In the genomic region with DNA sequence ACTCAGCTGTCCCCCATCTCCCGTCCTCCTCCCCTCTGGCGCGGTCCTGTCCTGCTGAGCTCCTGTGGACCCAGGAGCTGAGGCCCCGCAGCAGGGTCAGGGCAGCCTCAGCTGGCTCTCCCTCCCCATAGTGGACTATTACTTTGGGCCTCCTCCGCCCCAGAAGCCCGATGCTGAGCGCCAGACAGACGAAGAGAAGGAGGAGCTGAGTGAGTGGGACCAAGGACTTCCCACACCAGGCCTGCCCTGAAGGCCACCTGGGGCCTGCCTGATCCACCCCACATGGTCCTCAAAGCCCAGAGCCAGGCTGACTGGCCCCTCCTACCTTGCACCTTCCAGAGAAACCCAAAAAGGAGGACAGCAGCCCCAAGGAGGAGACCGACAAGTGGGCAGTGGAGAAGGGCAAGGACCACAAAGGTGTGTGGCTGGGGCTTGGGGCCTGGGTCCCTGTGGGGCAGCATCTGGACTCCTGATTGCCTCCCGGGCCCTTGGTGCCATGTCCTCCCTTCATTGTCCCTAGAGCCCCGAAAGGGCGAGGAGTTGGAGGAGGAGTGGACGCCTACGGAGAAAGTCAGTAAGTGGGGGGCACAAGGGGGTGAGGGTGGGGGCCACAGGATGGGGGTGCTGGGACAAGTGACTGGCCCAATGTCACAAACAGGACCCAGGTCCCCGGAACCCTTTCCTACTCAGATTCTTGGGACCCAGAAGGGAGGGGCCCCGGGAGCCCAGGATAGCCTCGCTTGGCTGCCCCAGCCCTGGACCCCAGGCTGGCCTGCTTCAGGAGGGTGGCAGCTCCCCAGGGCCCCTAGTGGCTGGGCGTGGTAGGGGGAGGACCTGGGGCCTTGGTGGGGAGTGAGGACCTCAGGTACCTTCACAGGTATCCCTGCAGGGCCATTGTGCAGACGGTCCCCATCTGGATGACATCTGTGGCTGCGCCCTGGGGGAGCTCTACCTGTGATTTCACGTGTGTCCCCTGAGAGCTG, we compare ENCODE assay signal across 21 cellular contexts. TPM values are rescaled to one million over a fixed set of nuclear protein-coding genes. Genes with fewer than 3 reads are reported as not detected.
A peak's percentile ranks its signal among the peaks of the same experiment; 100 is the strongest.
DNase-seq lines count a peak whose midpoint lies in the region; ATAC-seq, FAIRE-seq and TF ChIP-seq lines count a peak whose summit lies in the region.
"Had no signal": no experiment of that assay in that cellular context is flagged by ENCODE, and none has a peak within 500 bp of the region (broad histone marks: within the 10 kb centered on the region; RNA-seq: fewer than 3 reads in every experiment).

No MANE protein-coding gene starts in this region.

- 46% methylated on average over 12 of the region's 21 CpGs for WGBS in HepG2 (ENCODE audit: low lambda C conversion rate)
- 80% methylated on average over 2 of the region's 21 CpGs for WGBS in right lobe of liver (ENCODE audit: insufficient coverage, low coverage, low lambda C conversion rate, missing lambda C conversion rate)
- 42 to 83% methylated on average over 2 to 6 of the region's 21 CpGs for WGBS in esophagus squamous epithelium, 2 donors

- intact Hi-C loops in HepG2 (cut with micrococcal nuclease; ENCODE audit: unreplicated experiment) (no loop called here), right lobe of liver (cut with DNase I) (no loop called here), esophagus squamous epithelium (cut with DNase I) (no loop called here), vagina (cut with DNase I) (no loop called here)

- H3K4me1 ChIP-seq in HepG2 (ENCODE audit: insufficient read depth, low read length) (no peaks in the 10 kb centered on the region), right lobe of liver (no peaks in the 10 kb centered on the region), Loucy (ENCODE audit: insufficient read depth, low read length, poor library complexity, severe bottlenecking) (peaks cover 18% of the 10 kb centered on the region), esophagus squamous epithelium (peaks cover 0 to 74% (median 29%) of the 10 kb centered on the region in 3 donors), vagina (peaks cover 28% of the 10 kb centered on the region)
- H3K4me1 ChIP-seq in effector memory CD4-positive, alpha-beta T cell (ENCODE audit: control insufficient read depth, insufficient read depth, low read length, poor library complexity, severe bottlenecking) = peaks cover 7% of the 10 kb centered on the region

- no peaks in the 10 kb centered on the region for H3F3A ChIP-seq in Loucy (ENCODE audit: low read depth)

- BruUV-seq in HepG2 (replicated peaks; lab: Mats Ljungman, UMichigan) = no TSS peak

- ATAC-seq in HepG2 (peak; percentile 43), right lobe of liver (no peak)
- ATAC-seq: stimulated activated memory B cell treated with anti-CD40 and anti-IgM and Interleukin-4, amounts not matched to agents 10 μg/mL and 1 μg/mL and 100 μg/mL, for 72 hours had no signal

- H3K27me3 ChIP-seq in HepG2 (ENCODE audit: control insufficient read depth in 1 of 2, insufficient read depth in 2 of 2, low read length in 2 of 2) (peaks cover 10 to 35% of the 10 kb centered on the region in 2 experiments; a peak in 4 of 5 replicates), right lobe of liver (no peaks in the 10 kb centered on the region), Loucy (ENCODE audit: insufficient read depth, low read length, poor library complexity, severe bottlenecking) (no peaks in the 10 kb centered on the region), esophagus squamous epithelium (peaks cover 0 to 20% (median 0%) of the 10 kb centered on the region in 4 donors), vagina (no peaks in the 10 kb centered on the region)
- peaks cover 2% of the 10 kb centered on the region for H3K27me3 ChIP-seq in effector memory CD4-positive, alpha-beta T cell (replicated peaks; ENCODE audit: control insufficient read depth, insufficient read depth, low read length, poor library complexity, severe bottlenecking)
- H3K27me3 ChIP-seq: esophagus muscularis mucosa, ovary had no signal

- H4K20me1 ChIP-seq in HepG2 (ENCODE audit: insufficient read depth, low read length) = no peaks in the 10 kb centered on the region
- peaks cover 34% of the 10 kb centered on the region for H4K20me1 ChIP-seq in Loucy (ENCODE audit: insufficient read depth, low read length, poor library complexity, severe bottlenecking)

- in situ Hi-C loops in HepG2 (cut with HindIII; ENCODE audit: extremely low pct_ligation_motif_present, low pct_unique_long_range_greater_than_20kb) = no loop called here

- H2AFZ ChIP-seq in HepG2 (ENCODE audit: low read length) (no peak overlapping the region), Loucy (ENCODE audit: low read length) (no peak overlapping the region)

- POLR2A ChIA-PET in HepG2 (lab: Yijun Ruan, JAX) (interaction anchor here (2.3 kb wide), 1 partner anchor 8 kb away, joined by 5 read pairs; no protein-coding TSS in a partner anchor), RWPE1 (lab: Yijun Ruan, JAX; ENCODE audit: low non-redundant PET) (no interaction called here)

- TF ChIP-seq EP300 in HepG2 (IDR thresholded peaks at IDR 0.05; ENCODE audit: low read depth in 2 of 2, low read length in 2 of 2) (no peak), HepG2 (CRISPR knock-in tag; IDR thresholded peaks at IDR 0.05; ENCODE audit: borderline replicate concordance) (no peak)

- TF ChIP-seq RAD21 in HepG2 (CRISPR knock-in tag; IDR thresholded peaks at IDR 0.05) = no peak

- TF ChIP-seq POLR2A in HepG2 (IDR thresholded peaks at IDR 0.05; ENCODE audit: insufficient read depth in 1 of 2, low read depth in 2 of 2, low read length in 2 of 2) (no peak), right lobe of liver (IDR thresholded peaks at IDR 0.05) (no peak), esophagus squamous epithelium (IDR thresholded peaks at IDR 0.05) (no peak), vagina (IDR thresholded peaks at IDR 0.05) (no peak)

- H3K27ac ChIP-seq in HepG2 (ENCODE audit: extremely low read length, insufficient read depth, low read length) (no peak overlapping the region), right lobe of liver (no peak overlapping the region), esophagus squamous epithelium (peak overlapping the region in 3 of 4 donors; percentile 9 to 92 (median 91)), vagina (peak overlapping the region; percentile 98), RWPE1 (no peak overlapping the region)
- H3K27ac ChIP-seq in effector memory CD4-positive, alpha-beta T cell (ENCODE audit: insufficient read depth, low read length, poor library complexity, severe bottlenecking) = no peak overlapping the region
- H3K27ac ChIP-seq: SK-N-MC had no signal

- H3K9ac ChIP-seq in HepG2 (ENCODE audit: insufficient read depth, low read depth, low read length) (no peak overlapping the region), Loucy (ENCODE audit: low read depth, low read length, poor library complexity, severe bottlenecking) (no peak overlapping the region)

- H3K9me2 ChIP-seq in Loucy (replicated peaks; ENCODE audit: low read depth, low read length) = no peaks in the 10 kb centered on the region

- H3K79me2 ChIP-seq in HepG2 (ENCODE audit: insufficient read depth, low read length) (no peaks in the 10 kb centered on the region), Loucy (ENCODE audit: insufficient read depth, low read length) (peaks cover 50% of the 10 kb centered on the region)

- CTCF ChIA-PET in HepG2 (lab: Yijun Ruan, JAX; ENCODE audit: low intra/inter-chr PET ratio, low total read pairs) (no interaction called here), RWPE1 (lab: Yijun Ruan, JAX) (no interaction called here)

- no peak for FAIRE-seq in HepG2 (lab: Jason Lieb, UNC)

- H3K9me3 ChIP-seq in HepG2 (ENCODE audit: low read length) (no peaks in the 10 kb centered on the region), right lobe of liver (no peaks in the 10 kb centered on the region), Loucy (ENCODE audit: insufficient read depth, low read depth, low read length) (no peaks in the 10 kb centered on the region), esophagus squamous epithelium (no peaks in the 10 kb centered on the region), vagina (no peaks in the 10 kb centered on the region)
- no peaks in the 10 kb centered on the region for H3K9me3 ChIP-seq in effector memory CD4-positive, alpha-beta T cell (ENCODE audit: control insufficient read depth, low read length)
- H3K9me3 ChIP-seq: esophagus muscularis mucosa, ovary had no signal

- TF ChIP-seq CTCF in HepG2 (CRISPR knock-in tag; IDR thresholded peaks at IDR 0.05) (no peak), right lobe of liver (IDR thresholded peaks at IDR 0.05) (no peak), Loucy (conservative IDR thresholded peaks at IDR 0.05; ENCODE audit: low read length) (peak; percentile 40; the same call in 1 of the 2 replicates), esophagus squamous epithelium (IDR thresholded peaks at IDR 0.05) (no peak), vagina (IDR thresholded peaks at IDR 0.05) (no peak), RWPE1 (conservative IDR thresholded peaks at IDR 0.05; ENCODE audit: low read depth) (no peak)

- no peak for DNase-seq in HepG2 (ENCODE audit: low spot score)
- no peak for DNase-seq in right lobe of liver
- no peak for DNase-seq in esophagus squamous epithelium (lab: John Stamatoyannopoulos, UW)
- DNase-seq in vagina (ENCODE audit: extremely low spot score in 2 of 2) = no peak
- DNase-seq in RWPE1 (ENCODE audit: low spot score) = no peak
- no peak for DNase-seq in effector memory CD4-positive, alpha-beta T cell
- DNase-seq in NCI-H1417 (lab: John Stamatoyannopoulos, UW) = no peak
- DNase-seq: activated gamma-delta T cell, DMS 273 treated with DMSO at 0.1 percent for 48 hours, head of caudate nucleus, kidney glomerular epithelial cell, NCI-H187 treated with DMSO at 0.1 percent for 48 hours, NCI-H510A treated with DMSO at 0.1 percent for 48 hours, ovary had no signal

- H3K4me3 ChIP-seq in HepG2 (replicated peaks in 1 of 3; ENCODE audit: insufficient read depth in 1 of 3, low read depth in 2 of 3, low read length in 3 of 3) (no peak overlapping the region), right lobe of liver (no peak overlapping the region), Loucy (ENCODE audit: low read length, poor library complexity, severe bottlenecking) (no peak overlapping the region), esophagus squamous epithelium (no peak overlapping the region), vagina (no peak overlapping the region)
- H3K4me3 ChIP-seq in effector memory CD4-positive, alpha-beta T cell (ENCODE audit: insufficient read depth, low read depth, low read length, poor library complexity, severe bottlenecking) = no peak overlapping the region
- H3K4me3 ChIP-seq: esophagus muscularis mucosa, ovary, SK-N-MC, skin epidermis had no signal

- H3K36me3 ChIP-seq in HepG2 (replicated peaks in 1 of 2; ENCODE audit: control insufficient read depth in 1 of 2, insufficient read depth in 2 of 2, low read length in 2 of 2) = no peaks in the 10 kb centered on the region
- no peaks in the 10 kb centered on the region for H3K36me3 ChIP-seq in right lobe of liver
- peaks cover 31% of the 10 kb centered on the region; the same call in 1 of the 2 replicates for H3K36me3 ChIP-seq in Loucy (ENCODE audit: insufficient read depth, low read length)
- peaks cover 0 to 67% (median 5%) of the 10 kb centered on the region in 3 donors for H3K36me3 ChIP-seq in esophagus squamous epithelium
- H3K36me3 ChIP-seq in vagina = peaks cover 0 to 67% of the 10 kb centered on the region in 2 donors
- H3K36me3 ChIP-seq in effector memory CD4-positive, alpha-beta T cell (ENCODE audit: control insufficient read depth, insufficient read depth, low read length) = no peaks in the 10 kb centered on the region
- H3K36me3 ChIP-seq: ovary had no signal

- H3K4me2 ChIP-seq in HepG2 (ENCODE audit: low read depth, low read length) (no peak overlapping the region), Loucy (ENCODE audit: low read depth, low read length, poor library complexity, severe bottlenecking) (peak overlapping the region; percentile 91)

RNA-seq across cellular contexts. Expression of a gene that starts 4.9 kb away (rescaled TPM):
- 0.22 TPM in 1 of 2 replicates, not detected in the other for total RNA-seq in HepG2 (2016; rRNA removed; fragmentation: Illumina TruSeq; extraction: Trizol)
- total RNA-seq in HepG2 (2016; cell fraction: cytosol; rRNA removed; fragmentation: Illumina TruSeq; extraction: Trizol; ENCODE audit: low read depth) = not detected in 2 replicates
- total RNA-seq in HepG2 (2016; cell fraction: insoluble cytoplasmic fraction; rRNA removed; fragmentation: Illumina TruSeq; extraction: Trizol) = 0.04 TPM in 1 of 2 replicates, not detected in the other
- total RNA-seq in HepG2 (2016; cell fraction: membrane; rRNA removed; fragmentation: Illumina TruSeq; extraction: Trizol) = not detected in 2 replicates
- total RNA-seq in HepG2 (2016; cell fraction: nucleus; rRNA removed; fragmentation: Illumina TruSeq; extraction: Trizol) = not detected in 2 replicates
- 0.55 and 0.81 TPM in 2 replicates for polyA plus RNA-seq in HepG2 (2011; rRNA removed)
- polyA plus RNA-seq in HepG2 (2011; cell fraction: cytosol; rRNA removed) = 0.15 and 0.27 TPM in 2 replicates
- polyA plus RNA-seq in HepG2 (2011; cell fraction: nucleus; rRNA removed) = 6.7 and 6.8 TPM in 2 replicates
- polyA plus RNA-seq in HepG2 (2012) = 0.96 and 1.3 TPM in 2 replicates
- not detected in 2 replicates for polyA plus RNA-seq in HepG2 (2016; cell fraction: cytosol; fragmentation: Illumina TruSeq; extraction: Trizol; ENCODE audit: low read depth)
- not detected in 2 replicates for polyA plus RNA-seq in HepG2 (2016; cell fraction: insoluble cytoplasmic fraction; fragmentation: Illumina TruSeq; extraction: Trizol; ENCODE audit: low read depth)
- not detected in 2 replicates for polyA plus RNA-seq in HepG2 (2016; cell fraction: membrane; fragmentation: Illumina TruSeq; extraction: Trizol; ENCODE audit: low read depth)
- 0.29 and 0.89 TPM in 2 replicates for polyA plus RNA-seq in HepG2 (2016; cell fraction: nucleus; fragmentation: Illumina TruSeq; extraction: Trizol; ENCODE audit: insufficient read depth, low read depth)
- polyA minus RNA-seq in HepG2 (2011; rRNA and poly(A)+ RNA removed; ENCODE audit: low replicate concordance) = 0.14 TPM in 1 of 2 replicates, not detected in the other
- 0.18 and 0.79 TPM in 2 replicates for polyA minus RNA-seq in HepG2 (2011; cell fraction: cytosol; rRNA and poly(A)+ RNA removed)
- polyA minus RNA-seq in HepG2 (2011; cell fraction: nucleus; rRNA and poly(A)+ RNA removed) = 0.37 and 0.64 TPM in 2 replicates
- 10 to 100 TPM in 4 of 6 experiments, 1 to 10 TPM in 2; 7.8 to 37.8 (median 14.3) TPM for total RNA-seq in right lobe of liver
- total RNA-seq in esophagus squamous epithelium = 10 to 100 TPM in 2 of 4 donors, 1 to 10 TPM in 2; 4.6 to 83.9 (median 25.2) TPM
- 321 TPM for total RNA-seq in vagina
- total RNA-seq: HT-29 had no signal

RNA-seq across cellular contexts. Expression of a gene that starts 14.3 kb away (rescaled TPM):
- total RNA-seq in HepG2 (2016; rRNA removed; fragmentation: Illumina TruSeq; extraction: Trizol) (87.6 and 98.8 TPM in 2 replicates), right lobe of liver (10 to 100 TPM; 36.4 to 73.4 (median 57.3) TPM), esophagus squamous epithelium (100 to 1,000 TPM in 1 of 4 donors, 10 to 100 TPM in 3; 71.2 to 164 (median 89.5) TPM), vagina (42.0 TPM)
- total RNA-seq in HepG2 (2016; cell fraction: cytosol; rRNA removed; fragmentation: Illumina TruSeq; extraction: Trizol; ENCODE audit: low read depth) = 118 and 152 TPM in 2 replicates
- total RNA-seq in HepG2 (2016; cell fraction: insoluble cytoplasmic fraction; rRNA removed; fragmentation: Illumina TruSeq; extraction: Trizol) = 74.7 and 95.4 TPM in 2 replicates
- total RNA-seq in HepG2 (2016; cell fraction: membrane; rRNA removed; fragmentation: Illumina TruSeq; extraction: Trizol) = 139 and 187 TPM in 2 replicates
- 49.1 and 55.1 TPM in 2 replicates for total RNA-seq in HepG2 (2016; cell fraction: nucleus; rRNA removed; fragmentation: Illumina TruSeq; extraction: Trizol)
- 86.7 and 95.1 TPM in 2 replicates for polyA plus RNA-seq in HepG2 (2011; rRNA removed)
- polyA plus RNA-seq in HepG2 (2011; cell fraction: cytosol; rRNA removed) = 65.5 and 120 TPM in 2 replicates
- polyA plus RNA-seq in HepG2 (2011; cell fraction: nucleus; rRNA removed) = 88.2 and 88.7 TPM in 2 replicates
- 64.0 and 65.2 TPM in 2 replicates for polyA plus RNA-seq in HepG2 (2012)
- 134 and 181 TPM in 2 replicates for polyA plus RNA-seq in HepG2 (2016; cell fraction: cytosol; fragmentation: Illumina TruSeq; extraction: Trizol; ENCODE audit: low read depth)
- 104 and 131 TPM in 2 replicates for polyA plus RNA-seq in HepG2 (2016; cell fraction: insoluble cytoplasmic fraction; fragmentation: Illumina TruSeq; extraction: Trizol; ENCODE audit: low read depth)
- 176 and 207 TPM in 2 replicates for polyA plus RNA-seq in HepG2 (2016; cell fraction: membrane; fragmentation: Illumina TruSeq; extraction: Trizol; ENCODE audit: low read depth)
- polyA plus RNA-seq in HepG2 (2016; cell fraction: nucleus; fragmentation: Illumina TruSeq; extraction: Trizol; ENCODE audit: insufficient read depth, low read depth) = 104 and 121 TPM in 2 replicates
- polyA minus RNA-seq in HepG2 (2011; rRNA and poly(A)+ RNA removed; ENCODE audit: low replicate concordance) = 82.4 and 267 TPM in 2 replicates
- 16.1 and 23.4 TPM in 2 replicates for polyA minus RNA-seq in HepG2 (2011; cell fraction: cytosol; rRNA and poly(A)+ RNA removed)
- 22.9 TPM in 2 replicates for polyA minus RNA-seq in HepG2 (2011; cell fraction: nucleus; rRNA and poly(A)+ RNA removed)

RNA-seq across cellular contexts. Expression of a gene that starts 26.7 kb away (rescaled TPM):
- total RNA-seq in HepG2 (2016; rRNA removed; fragmentation: Illumina TruSeq; extraction: Trizol) (2.4 and 5.2 TPM in 2 replicates), right lobe of liver (10 to 100 TPM in 5 of 6 experiments, 1 to 10 TPM in 1; 8.7 to 22.9 (median 14.6) TPM), esophagus squamous epithelium (10 to 100 TPM; 24.1 to 45.9 (median 24.8) TPM), vagina (31.4 TPM)
- total RNA-seq in HepG2 (2016; cell fraction: cytosol; rRNA removed; fragmentation: Illumina TruSeq; extraction: Trizol; ENCODE audit: low read depth) = 1.4 and 2.1 TPM in 2 replicates
- total RNA-seq in HepG2 (2016; cell fraction: insoluble cytoplasmic fraction; rRNA removed; fragmentation: Illumina TruSeq; extraction: Trizol) = 2.6 and 4.6 TPM in 2 replicates
- total RNA-seq in HepG2 (2016; cell fraction: membrane; rRNA removed; fragmentation: Illumina TruSeq; extraction: Trizol) = 2.7 and 2.8 TPM in 2 replicates
- 7.3 and 9.5 TPM in 2 replicates for total RNA-seq in HepG2 (2016; cell fraction: nucleus; rRNA removed; fragmentation: Illumina TruSeq; extraction: Trizol)
- polyA plus RNA-seq in HepG2 (2011; rRNA removed) = 5.4 and 6.6 TPM in 2 replicates
- polyA plus RNA-seq in HepG2 (2011; cell fraction: cytosol; rRNA removed) = 2.2 and 3.1 TPM in 2 replicates
- 30.4 and 31.3 TPM in 2 replicates for polyA plus RNA-seq in HepG2 (2011; cell fraction: nucleus; rRNA removed)
- polyA plus RNA-seq in HepG2 (2012) = 4.0 and 4.2 TPM in 2 replicates
- 1.0 and 1.4 TPM in 2 replicates for polyA plus RNA-seq in HepG2 (2016; cell fraction: cytosol; fragmentation: Illumina TruSeq; extraction: Trizol; ENCODE audit: low read depth)
- 1.9 and 2.4 TPM in 2 replicates for polyA plus RNA-seq in HepG2 (2016; cell fraction: insoluble cytoplasmic fraction; fragmentation: Illumina TruSeq; extraction: Trizol; ENCODE audit: low read depth)
- polyA plus RNA-seq in HepG2 (2016; cell fraction: membrane; fragmentation: Illumina TruSeq; extraction: Trizol; ENCODE audit: low read depth) = 1.9 and 2.2 TPM in 2 replicates
- polyA plus RNA-seq in HepG2 (2016; cell fraction: nucleus; fragmentation: Illumina TruSeq; extraction: Trizol; ENCODE audit: insufficient read depth, low read depth) = 20.1 and 20.6 TPM in 2 replicates
- polyA minus RNA-seq in HepG2 (2011; rRNA and poly(A)+ RNA removed; ENCODE audit: low replicate concordance) = 11.8 and 14.8 TPM in 2 replicates
- 3.9 and 5.2 TPM in 2 replicates for polyA minus RNA-seq in HepG2 (2011; cell fraction: cytosol; rRNA and poly(A)+ RNA removed)
- polyA minus RNA-seq in HepG2 (2011; cell fraction: nucleus; rRNA and poly(A)+ RNA removed) = 17.9 and 18.9 TPM in 2 replicates

RNA-seq across cellular contexts. Expression of a gene that starts 32.1 kb away (rescaled TPM):
- total RNA-seq in HepG2 (2016; rRNA removed; fragmentation: Illumina TruSeq; extraction: Trizol) (1.7 and 1.8 TPM in 2 replicates), right lobe of liver (1 to 10 TPM in 1 of 6 experiments, not detected in 5; 2.0 TPM), esophagus squamous epithelium (not detected), vagina (not detected)
- total RNA-seq in HepG2 (2016; cell fraction: cytosol; rRNA removed; fragmentation: Illumina TruSeq; extraction: Trizol; ENCODE audit: low read depth) = 0.62 TPM in 1 of 2 replicates, not detected in the other
- 0.56 and 1.0 TPM in 2 replicates for total RNA-seq in HepG2 (2016; cell fraction: insoluble cytoplasmic fraction; rRNA removed; fragmentation: Illumina TruSeq; extraction: Trizol)
- 0.34 TPM in 1 of 2 replicates, not detected in the other for total RNA-seq in HepG2 (2016; cell fraction: membrane; rRNA removed; fragmentation: Illumina TruSeq; extraction: Trizol)
- total RNA-seq in HepG2 (2016; cell fraction: nucleus; rRNA removed; fragmentation: Illumina TruSeq; extraction: Trizol) = not detected in 2 replicates
- not detected in 2 replicates for polyA plus RNA-seq in HepG2 (2011; rRNA removed)
- polyA plus RNA-seq in HepG2 (2011; cell fraction: cytosol; rRNA removed) = 0.18 TPM in 1 of 2 replicates, not detected in the other
- polyA plus RNA-seq in HepG2 (2011; cell fraction: nucleus; rRNA removed) = 1.1 TPM in 1 of 2 replicates, not detected in the other
- polyA plus RNA-seq in HepG2 (2012) = not detected in 2 replicates
- polyA plus RNA-seq in HepG2 (2016; cell fraction: cytosol; fragmentation: Illumina TruSeq; extraction: Trizol; ENCODE audit: low read depth) = 0.51 TPM in 1 of 2 replicates, not detected in the other
- polyA plus RNA-seq in HepG2 (2016; cell fraction: insoluble cytoplasmic fraction; fragmentation: Illumina TruSeq; extraction: Trizol; ENCODE audit: low read depth) = 1.1 and 2.1 TPM in 2 replicates
- not detected in 2 replicates for polyA plus RNA-seq in HepG2 (2016; cell fraction: membrane; fragmentation: Illumina TruSeq; extraction: Trizol; ENCODE audit: low read depth)
- not detected in 2 replicates for polyA plus RNA-seq in HepG2 (2016; cell fraction: nucleus; fragmentation: Illumina TruSeq; extraction: Trizol; ENCODE audit: insufficient read depth, low read depth)
- not detected in 2 replicates for polyA minus RNA-seq in HepG2 (2011; rRNA and poly(A)+ RNA removed; ENCODE audit: low replicate concordance)
- not detected in 2 replicates for polyA minus RNA-seq in HepG2 (2011; cell fraction: cytosol; rRNA and poly(A)+ RNA removed)
- not detected in 2 replicates for polyA minus RNA-seq in HepG2 (2011; cell fraction: nucleus; rRNA and poly(A)+ RNA removed)
- total RNA-seq: dermis microvascular lymphatic vessel endothelial cell, esophagus muscularis mucosa, HT-29 had no signal

RNA-seq across cellular contexts. Expression of a gene that starts 43.7 kb away (rescaled TPM):
- 0.22 TPM in 1 of 2 replicates, not detected in the other for total RNA-seq in HepG2 (2016; rRNA removed; fragmentation: Illumina TruSeq; extraction: Trizol)
- not detected in 2 replicates for total RNA-seq in HepG2 (2016; cell fraction: cytosol; rRNA removed; fragmentation: Illumina TruSeq; extraction: Trizol; ENCODE audit: low read depth)
- total RNA-seq in HepG2 (2016; cell fraction: insoluble cytoplasmic fraction; rRNA removed; fragmentation: Illumina TruSeq; extraction: Trizol) = not detected in 2 replicates
- not detected in 2 replicates for total RNA-seq in HepG2 (2016; cell fraction: membrane; rRNA removed; fragmentation: Illumina TruSeq; extraction: Trizol)
- not detected in 2 replicates for total RNA-seq in HepG2 (2016; cell fraction: nucleus; rRNA removed; fragmentation: Illumina TruSeq; extraction: Trizol)
- 0.18 TPM in 1 of 2 replicates, not detected in the other for polyA plus RNA-seq in HepG2 (2011; rRNA removed)
- 0.13 TPM in 1 of 2 replicates, not detected in the other for polyA plus RNA-seq in HepG2 (2011; cell fraction: cytosol; rRNA removed)
- 1.5 and 1.9 TPM in 2 replicates for polyA plus RNA-seq in HepG2 (2011; cell fraction: nucleus; rRNA removed)
- polyA plus RNA-seq in HepG2 (2012) = 0.35 and 0.49 TPM in 2 replicates
- polyA plus RNA-seq in HepG2 (2016; cell fraction: cytosol; fragmentation: Illumina TruSeq; extraction: Trizol; ENCODE audit: low read depth) = not detected in 2 replicates
- not detected in 2 replicates for polyA plus RNA-seq in HepG2 (2016; cell fraction: insoluble cytoplasmic fraction; fragmentation: Illumina TruSeq; extraction: Trizol; ENCODE audit: low read depth)
- polyA plus RNA-seq in HepG2 (2016; cell fraction: membrane; fragmentation: Illumina TruSeq; extraction: Trizol; ENCODE audit: low read depth) = not detected in 2 replicates
- polyA plus RNA-seq in HepG2 (2016; cell fraction: nucleus; fragmentation: Illumina TruSeq; extraction: Trizol; ENCODE audit: insufficient read depth, low read depth) = not detected in 2 replicates
- polyA minus RNA-seq in HepG2 (2011; rRNA and poly(A)+ RNA removed; ENCODE audit: low replicate concordance) = 0.19 and 0.24 TPM in 2 replicates
- polyA minus RNA-seq in HepG2 (2011; cell fraction: cytosol; rRNA and poly(A)+ RNA removed) = not detected in 2 replicates
- 0.62 and 0.90 TPM in 2 replicates for polyA minus RNA-seq in HepG2 (2011; cell fraction: nucleus; rRNA and poly(A)+ RNA removed)
- total RNA-seq in right lobe of liver = under 1 TPM in 3 of 6 experiments, not detected in 3; 0.31 to 0.56 (median 0.46) TPM
- total RNA-seq in esophagus squamous epithelium = 1 to 10 TPM in 2 of 4 donors, under 1 TPM in 1, not detected in 1; 0.57 to 1.6 (median 1.3) TPM
- total RNA-seq in vagina = not detected
- total RNA-seq: dermis microvascular lymphatic vessel endothelial cell had no signal

Comparison
In these comparisons a context has a peak if more than half of its experiments do, and no peak if none do; other contexts are left out.
1. RNA of a gene that starts 4.9 kb away (total RNA-seq): 321 TPM in vagina (single experiment), 4.6 to 83.9 TPM in esophagus squamous epithelium and 7.8 to 37.8 TPM in right lobe of liver; 0.04 to 0.22 TPM in HepG2; every median in the first group is over 4 times any median in the second.
2. H3K27ac ChIP-seq: peak in esophagus squamous epithelium (3 of 4) and vagina (single experiment); none in HepG2 (single experiment), right lobe of liver (0 of 3), RWPE1 (single experiment) and effector memory CD4-positive, alpha-beta T cell (single experiment).